ENCODE assay signal across 1 cellular context in the genomic region with DNA sequence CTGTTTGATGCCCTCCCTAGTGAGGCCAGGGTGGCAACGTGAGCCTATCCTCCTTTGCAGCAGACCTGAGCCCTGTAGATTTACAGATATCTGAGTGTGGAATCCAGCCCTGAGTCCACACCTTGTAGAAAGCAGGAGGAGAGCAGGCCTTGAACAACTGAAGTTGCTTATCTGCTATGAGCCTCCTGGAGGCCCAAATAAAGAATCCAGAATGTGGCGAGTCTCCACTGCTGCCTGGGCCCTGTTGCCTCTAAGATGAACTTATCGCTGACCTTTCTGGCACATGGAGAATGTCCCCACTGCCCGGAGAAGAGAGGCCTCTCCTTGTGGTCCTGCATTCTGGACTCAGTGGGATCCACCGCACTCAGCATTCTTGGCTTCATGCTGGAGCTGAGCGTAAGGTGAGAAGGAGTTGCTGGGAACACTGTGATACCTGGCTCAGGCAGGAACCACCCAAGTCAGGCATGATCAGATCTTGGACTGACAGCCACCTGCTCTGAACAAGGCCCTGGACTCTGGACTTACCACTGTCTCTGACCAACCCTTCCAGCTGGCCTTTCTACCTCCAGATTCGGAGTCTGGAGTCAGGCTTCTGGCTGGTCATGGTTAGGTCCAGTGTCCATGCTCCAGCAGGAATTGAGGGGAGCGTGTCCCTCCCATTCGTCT.
TF ChIP-seq lines count a peak whose summit lies in the region.

No MANE protein-coding gene starts in this region.

TF ChIP-seq in HepG2, 621 proteins besides CTCF, POLR2A, EP300 and RAD21 (continued from another document):
- TF ChIP-seq SRF (IDR thresholded peaks at IDR 0.05; ENCODE audit: low read depth, low read length) (no peak), ZNF558 (CRISPR knock-in tag; IDR thresholded peaks at IDR 0.05; ENCODE audit: borderline replicate concordance) (no peak), ZSCAN29 (CRISPR knock-in tag; conservative IDR thresholded peaks at IDR 0.05) (no peak), HDAC2 (CRISPR knock-in tag; IDR thresholded peaks at IDR 0.05) (peak; percentile 52; the same call in 1 of the 2 replicates), SUZ12 (IDR thresholded peaks at IDR 0.05; ENCODE audit: low read depth, low read length) (no peak), FLYWCH1 (CRISPR knock-in tag; IDR thresholded peaks at IDR 0.05) (no peak), MIXL1 (CRISPR knock-in tag; IDR thresholded peaks at IDR 0.05) (no peak), HNF4A (CRISPR knock-in tag; IDR thresholded peaks at IDR 0.05) (peak; percentile 91), KDM5A (IDR thresholded peaks at IDR 0.05; ENCODE audit: borderline replicate concordance, low read length) (no peak), ZNF788 (CRISPR knock-in tag; IDR thresholded peaks at IDR 0.05; ENCODE audit: borderline replicate concordance) (no peak)
- TF ChIP-seq, protein P1, sequence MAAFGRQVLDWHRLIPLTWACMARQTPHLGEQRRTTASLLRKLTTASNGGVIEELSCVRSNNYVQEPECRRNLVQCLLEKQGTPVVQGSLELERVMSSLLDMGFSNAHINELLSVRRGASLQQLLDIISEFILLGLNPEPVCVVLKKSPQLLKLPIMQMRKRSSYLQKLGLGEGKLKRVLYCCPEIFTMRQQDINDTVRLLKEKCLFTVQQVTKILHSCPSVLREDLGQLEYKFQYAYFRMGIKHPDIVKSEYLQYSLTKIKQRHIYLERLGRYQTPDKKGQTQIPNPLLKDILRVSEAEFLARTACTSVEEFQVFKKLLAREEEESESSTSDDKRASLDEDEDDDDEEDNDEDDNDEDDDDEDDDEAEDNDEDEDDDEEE (CRISPR knock-in tag; IDR thresholded peaks at IDR 0.05) = 0 out of 2 replicates have a peak, but pooled peaks have one; percentile 22
- TF ChIP-seq, protein P2, sequence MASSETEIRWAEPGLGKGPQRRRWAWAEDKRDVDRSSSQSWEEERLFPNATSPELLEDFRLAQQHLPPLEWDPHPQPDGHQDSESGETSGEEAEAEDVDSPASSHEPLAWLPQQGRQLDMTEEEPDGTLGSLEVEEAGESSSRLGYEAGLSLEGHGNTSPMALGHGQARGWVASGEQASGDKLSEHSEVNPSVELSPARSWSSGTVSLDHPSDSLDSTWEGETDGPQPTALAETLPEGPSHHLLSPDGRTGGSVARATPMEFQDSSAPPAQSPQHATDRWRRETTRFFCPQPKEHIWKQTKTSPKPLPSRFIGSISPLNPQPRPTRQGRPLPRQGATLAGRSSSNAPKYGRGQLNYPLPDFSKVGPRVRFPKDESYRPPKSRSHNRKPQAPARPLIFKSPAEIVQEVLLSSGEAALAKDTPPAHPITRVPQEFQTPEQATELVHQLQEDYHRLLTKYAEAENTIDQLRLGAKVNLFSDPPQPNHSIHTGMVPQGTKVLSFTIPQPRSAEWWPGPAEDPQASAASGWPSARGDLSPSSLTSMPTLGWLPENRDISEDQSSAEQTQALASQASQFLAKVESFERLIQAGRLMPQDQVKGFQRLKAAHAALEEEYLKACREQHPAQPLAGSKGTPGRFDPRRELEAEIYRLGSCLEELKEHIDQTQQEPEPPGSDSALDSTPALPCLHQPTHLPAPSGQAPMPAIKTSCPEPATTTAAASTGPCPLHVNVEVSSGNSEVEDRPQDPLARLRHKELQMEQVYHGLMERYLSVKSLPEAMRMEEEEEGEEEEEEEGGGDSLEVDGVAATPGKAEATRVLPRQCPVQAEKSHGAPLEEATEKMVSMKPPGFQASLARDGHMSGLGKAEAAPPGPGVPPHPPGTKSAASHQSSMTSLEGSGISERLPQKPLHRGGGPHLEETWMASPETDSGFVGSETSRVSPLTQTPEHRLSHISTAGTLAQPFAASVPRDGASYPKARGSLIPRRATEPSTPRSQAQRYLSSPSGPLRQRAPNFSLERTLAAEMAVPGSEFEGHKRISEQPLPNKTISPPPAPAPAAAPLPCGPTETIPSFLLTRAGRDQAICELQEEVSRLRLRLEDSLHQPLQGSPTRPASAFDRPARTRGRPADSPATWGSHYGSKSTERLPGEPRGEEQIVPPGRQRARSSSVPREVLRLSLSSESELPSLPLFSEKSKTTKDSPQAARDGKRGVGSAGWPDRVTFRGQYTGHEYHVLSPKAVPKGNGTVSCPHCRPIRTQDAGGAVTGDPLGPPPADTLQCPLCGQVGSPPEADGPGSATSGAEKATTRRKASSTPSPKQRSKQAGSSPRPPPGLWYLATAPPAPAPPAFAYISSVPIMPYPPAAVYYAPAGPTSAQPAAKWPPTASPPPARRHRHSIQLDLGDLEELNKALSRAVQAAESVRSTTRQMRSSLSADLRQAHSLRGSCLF (CRISPR knock-in tag; IDR thresholded peaks at IDR 0.05; ENCODE audit: borderline replicate concordance) = no peak
TF ChIP-seq in HepG2: peak in this region for 94.
